7 cellular contexts compared by ENCODE assay signal in the genomic region with DNA sequence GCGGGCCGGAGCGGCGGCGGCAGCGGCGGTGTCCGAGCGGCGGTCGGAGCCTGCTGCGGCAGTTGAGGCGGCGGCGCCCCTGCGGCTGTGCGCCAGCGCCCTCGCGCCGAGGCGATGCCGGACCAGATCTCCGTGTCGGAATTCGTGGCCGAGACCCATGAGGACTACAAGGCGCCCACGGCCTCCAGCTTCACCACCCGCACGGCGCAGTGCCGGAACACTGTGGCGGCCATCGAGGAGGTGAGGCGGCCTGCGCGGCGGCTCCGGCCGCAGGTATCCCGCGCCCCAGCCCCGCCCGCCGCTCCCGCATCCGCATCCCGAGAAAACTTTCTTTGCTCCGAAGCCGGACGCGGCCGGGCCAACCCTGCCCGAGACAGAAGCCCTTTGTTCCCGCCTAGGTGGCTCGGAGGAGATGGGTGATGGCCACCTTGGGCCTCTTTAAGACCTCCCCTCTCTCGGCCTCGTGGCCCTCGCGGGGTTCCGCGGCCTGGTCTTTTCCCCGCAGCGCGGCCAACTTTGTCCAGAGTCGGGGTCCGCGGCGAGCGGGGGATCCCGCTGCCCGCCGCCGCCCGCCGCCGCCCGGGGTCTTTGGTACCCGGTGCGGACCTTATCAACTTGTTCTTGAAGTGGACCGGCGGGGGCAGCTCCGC. TPM values are rescaled to one million over a fixed set of nuclear protein-coding genes. Genes with fewer than 3 reads are reported as not detected.
DNase-seq lines count a peak whose midpoint lies in the region; ATAC-seq lines count a peak whose summit lies in the region.

No MANE protein-coding gene starts in this region.

- H3K27ac ChIP-seq in esophagus (ENCODE audit: low read depth in 2 of 2, low read length in 1 of 2): peak overlapping the region; percentile 88
- H3K27ac ChIP-seq in CD4-positive, alpha-beta memory T cell (ENCODE audit: low read depth, low read length): no peak overlapping the region

- H3K4me1 ChIP-seq in ES-I3 (ENCODE audit: insufficient read depth, low read length): peaks cover 13% of the 10 kb centered on the region
- H3K4me1 ChIP-seq in esophagus (ENCODE audit: control insufficient read depth in 2 of 2, insufficient read depth in 2 of 2, low read length in 1 of 2): peaks cover 0 to 2% of the 10 kb centered on the region in 2 donors
- H3K4me1 ChIP-seq in CD4-positive, alpha-beta memory T cell (ENCODE audit: insufficient read depth, low read length): peaks cover 12% of the 10 kb centered on the region

- H3K9ac ChIP-seq in ES-I3 (ENCODE audit: low read depth, low read length): peak overlapping the region; percentile 54

- H3K4me3 ChIP-seq in H7 (ENCODE audit: insufficient read depth, low read depth, low read length): peak overlapping the region; percentile 78
- H3K4me3 ChIP-seq in esophagus (ENCODE audit: low read depth in 1 of 2, low read length in 2 of 2): peak overlapping the region; percentile 79 to 82
- H3K4me3 ChIP-seq in CD4-positive, alpha-beta memory T cell (ENCODE audit: low read length in 2 of 2): no peak overlapping the region

- H3K27ac Mint-ChIP-seq in naive thymus-derived CD8-positive, alpha-beta T cell: no peak overlapping the region
- no peak overlapping the region for H3K27ac Mint-ChIP-seq in CD4-positive, alpha-beta memory T cell

- intact Hi-C loops in CD4-positive, alpha-beta memory T cell (cut with micrococcal nuclease): loop anchor here (5.0 kb wide), 1 partner anchor 590 kb away; no protein-coding TSS in a partner anchor

- peak; percentile 81 for DNase-seq in H7
- DNase-seq in SW480 (ENCODE audit: low spot score): peak; percentile 43
- DNase-seq in naive thymus-derived CD8-positive, alpha-beta T cell: no peak
- no peak for DNase-seq in Kasumi-1 (lab: John Stamatoyannopoulos, UW)
- DNase-seq in CD4-positive, alpha-beta memory T cell: no peak

- no peaks in the 10 kb centered on the region for H3K36me3 Mint-ChIP-seq in naive thymus-derived CD8-positive, alpha-beta T cell
- H3K36me3 Mint-ChIP-seq in CD4-positive, alpha-beta memory T cell: no peaks in the 10 kb centered on the region

- H3K9me3 ChIP-seq in ES-I3 (ENCODE audit: control insufficient read depth, insufficient read depth, low read length) (no peaks in the 10 kb centered on the region), esophagus (ENCODE audit: control insufficient read depth in 2 of 2, insufficient read depth in 1 of 2, low read depth in 1 of 2, low read length in 1 of 2) (no peaks in the 10 kb centered on the region)
- no peaks in the 10 kb centered on the region for H3K9me3 ChIP-seq in CD4-positive, alpha-beta memory T cell (ENCODE audit: control insufficient read depth in 1 of 2, low read length in 2 of 2)

- H3K4me3 Mint-ChIP-seq in naive thymus-derived CD8-positive, alpha-beta T cell: peak overlapping the region in 6 of 10 donors; percentile 8 to 51 (median 34)
- peak overlapping the region in 3 of 8 donors; percentile 45 to 69 (median 65) for H3K4me3 Mint-ChIP-seq in CD4-positive, alpha-beta memory T cell

- H3K27me3 ChIP-seq in H7 (ENCODE audit: control insufficient read depth, insufficient read depth, low read length) (peaks cover 25% of the 10 kb centered on the region), esophagus (ENCODE audit: control insufficient read depth in 1 of 2, insufficient read depth in 2 of 2, low read length in 2 of 2) (no peaks in the 10 kb centered on the region)
- peaks cover 11% of the 10 kb centered on the region for H3K27me3 ChIP-seq in CD4-positive, alpha-beta memory T cell (ENCODE audit: insufficient read depth, low read length)

- ATAC-seq in naive thymus-derived CD8-positive, alpha-beta T cell: no peak

- no peaks in the 10 kb centered on the region for H3K9me3 Mint-ChIP-seq in naive thymus-derived CD8-positive, alpha-beta T cell
- no peaks in the 10 kb centered on the region for H3K9me3 Mint-ChIP-seq in CD4-positive, alpha-beta memory T cell

- CTCF ChIA-PET in CD4-positive, alpha-beta memory T cell (lab: Charles Lee; ENCODE audit: partially characterized antibody): no interaction called here

- H3K27me3 Mint-ChIP-seq in naive thymus-derived CD8-positive, alpha-beta T cell: peaks cover 26 to 57% (median 54%) of the 10 kb centered on the region in 5 donors
- H3K27me3 Mint-ChIP-seq in CD4-positive, alpha-beta memory T cell: peaks cover 29 to 44% of the 10 kb centered on the region in 2 donors

- H3K4me1 Mint-ChIP-seq in naive thymus-derived CD8-positive, alpha-beta T cell: peaks cover 4 to 15% (median 6%) of the 10 kb centered on the region in 4 donors
- H3K4me1 Mint-ChIP-seq in CD4-positive, alpha-beta memory T cell: peaks cover 4 to 13% (median 6%) of the 10 kb centered on the region in 4 donors

- WGBS in esophagus, 2 donors: 0 to 1% methylated on average over 75 to 84 of the region's 84 CpGs

- H3K36me3 ChIP-seq in ES-I3 (ENCODE audit: insufficient read depth, low read length) (no peaks in the 10 kb centered on the region), H7 (replicated peaks; ENCODE audit: control insufficient read depth, insufficient read depth, low read length) (no peaks in the 10 kb centered on the region), esophagus (ENCODE audit: control insufficient read depth in 2 of 2, insufficient read depth in 2 of 2, low read length in 1 of 2) (no peaks in the 10 kb centered on the region)
- H3K36me3 ChIP-seq in CD4-positive, alpha-beta memory T cell (ENCODE audit: insufficient read depth, low read length): no peaks in the 10 kb centered on the region

- POLR2A ChIA-PET in naive thymus-derived CD8-positive, alpha-beta T cell (lab: Charles Lee): no interaction called here
- POLR2A ChIA-PET in CD4-positive, alpha-beta memory T cell (lab: Charles Lee; ENCODE audit: partially characterized antibody): no interaction called here

RNA-seq across cellular contexts. Expression of gene ASAP2, which starts 0.5 kb away (rescaled TPM):
- 5.2 TPM in 2 replicates for total RNA-seq in H7 (2014; rRNA removed; shearing (Covaris generic))
- polyA plus RNA-seq in esophagus: 1 to 10 TPM; 4.0 to 5.3 TPM
- not detected for total RNA-seq in naive thymus-derived CD8-positive, alpha-beta T cell
- polyA plus RNA-seq in naive thymus-derived CD8-positive, alpha-beta T cell: not detected
- not detected for total RNA-seq in CD4-positive, alpha-beta memory T cell
- polyA plus RNA-seq in CD4-positive, alpha-beta memory T cell: not detected

Comparison
In these comparisons a context has a peak if more than half of its experiments do, and no peak if none do; other contexts are left out.
1. DNase-seq: peak in H7 (single experiment) and SW480 (single experiment); none in naive thymus-derived CD8-positive, alpha-beta T cell (0 of 10), Kasumi-1 (0 of 2) and CD4-positive, alpha-beta memory T cell (0 of 5).
2. H3K4me3 ChIP-seq: peak in H7 (single experiment) and esophagus (2 of 2); none in CD4-positive, alpha-beta memory T cell (0 of 2).